9 cellular contexts compared by ENCODE assay signal in genomic region chr2:207619764-207620203, GRCh38. TPM values are rescaled to one million over a fixed set of nuclear protein-coding genes. Genes with fewer than 3 reads are reported as not detected.
DNase-seq lines count a peak whose midpoint lies in the region; ATAC-seq, FAIRE-seq and TF ChIP-seq lines count a peak whose summit lies in the region.
"Had no signal": no experiment of that assay in that cellular context is flagged by ENCODE, and none has a peak within 500 bp of the region (broad histone marks: within the 10 kb centered on the region; RNA-seq: fewer than 3 reads in every experiment).

No MANE protein-coding gene starts in this region.

- H2BK12ac ChIP-seq in trophoblast cell (ENCODE audit: low read length), result no peak overlapping the region

- H3K36me3 ChIP-seq in HepG2 (replicated peaks in 1 of 2; ENCODE audit: control insufficient read depth in 1 of 2, insufficient read depth in 2 of 2, low read length in 2 of 2), result peaks cover 15 to 57% of the 10 kb centered on the region in 2 experiments
- H3K36me3 ChIP-seq in small intestine (ENCODE audit: control insufficient read depth in 2 of 2, insufficient read depth in 2 of 2, low read length in 2 of 2), result peaks cover 0 to 3% of the 10 kb centered on the region in 2 donors
- H3K36me3 ChIP-seq in trophoblast cell (ENCODE audit: control insufficient read depth in 1 of 2, insufficient read depth in 2 of 2, low read length in 2 of 2), result peaks cover 8 to 12% of the 10 kb centered on the region in 2 experiments

- H3K4ac ChIP-seq in trophoblast cell (ENCODE audit: low read depth, low read length), result no peak overlapping the region

- peak; percentile 81 for FAIRE-seq in HepG2 (lab: Jason Lieb, UNC)
- no peak for FAIRE-seq in small intestine (lab: Jason Lieb, UNC)
- FAIRE-seq: TTC549 had no signal

- H4K8ac ChIP-seq in trophoblast cell (ENCODE audit: low read depth, low read length), result no peak overlapping the region

- peaks cover 55% of the 10 kb centered on the region for H3K4me1 ChIP-seq in HepG2 (ENCODE audit: insufficient read depth, low read length)
- no peaks in the 10 kb centered on the region for H3K4me1 ChIP-seq in small intestine (ENCODE audit: control insufficient read depth in 2 of 2, insufficient read depth in 1 of 2, low read depth in 1 of 2, low read length in 1 of 2)
- H3K4me1 ChIP-seq in trophoblast cell (ENCODE audit: control insufficient read depth in 1 of 2, insufficient read depth in 2 of 2, low read length in 2 of 2), result peaks cover 2 to 5% of the 10 kb centered on the region in 2 experiments

- no peak overlapping the region for H2BK120ac ChIP-seq in trophoblast cell (ENCODE audit: insufficient read depth, low read length, poor library complexity)

- BruUV-seq in HepG2 (replicated peaks; lab: Mats Ljungman, UMichigan), result no TSS peak

- H3K27me3 ChIP-seq in HepG2 (ENCODE audit: control insufficient read depth in 1 of 2, insufficient read depth in 2 of 2, low read length in 2 of 2) (no peaks in the 10 kb centered on the region; a peak in 1 of 5 replicates), small intestine (ENCODE audit: control insufficient read depth in 2 of 2, insufficient read depth in 2 of 2, low read length in 2 of 2) (no peaks in the 10 kb centered on the region), trophoblast cell (ENCODE audit: insufficient read depth, low read length) (no peaks in the 10 kb centered on the region)

- H4K20me1 ChIP-seq in HepG2 (ENCODE audit: insufficient read depth, low read length), result no peaks in the 10 kb centered on the region; the same call in 1 of the 2 replicates

- H3K27ac ChIP-seq in HepG2 (ENCODE audit: extremely low read length, insufficient read depth, low read length), result peak overlapping the region; percentile 53
- no peak overlapping the region for H3K27ac ChIP-seq in small intestine (ENCODE audit: low read depth in 1 of 2, low read length in 1 of 2)
- H3K27ac ChIP-seq in trophoblast cell (ENCODE audit: low read depth, low read length), result no peak overlapping the region

- H2BK5ac ChIP-seq in trophoblast cell (ENCODE audit: low read depth, low read length, poor library complexity), result no peak overlapping the region

- no peak overlapping the region for H2AK5ac ChIP-seq in trophoblast cell (ENCODE audit: low read length)

- H3K79me2 ChIP-seq in HepG2 (ENCODE audit: insufficient read depth, low read length) (peaks cover 20% of the 10 kb centered on the region), trophoblast cell (ENCODE audit: control insufficient read depth, insufficient read depth, low read length, poor library complexity) (peaks cover 3% of the 10 kb centered on the region)

- no peak overlapping the region for H3K18ac ChIP-seq in trophoblast cell (ENCODE audit: low read length)

- no peak overlapping the region for H3K14ac ChIP-seq in trophoblast cell (ENCODE audit: low read length)

- ATAC-seq in GM18511 (IDR thresholded peaks at IDR 0.05; ENCODE audit: unreplicated experiment) (peak; percentile 43), HG02588 (IDR thresholded peaks at IDR 0.05; ENCODE audit: unreplicated experiment) (peak; percentile 37), HepG2 (peak; percentile 77)

- DNase-seq in NAMALWA (ENCODE audit: low spot score) (peak; percentile 72), HepG2 (ENCODE audit: low spot score) (peak; percentile 89), small intestine (no peak), HK-2 (ENCODE audit: unreplicated experiment) (no peak), trophoblast cell (no peak)
- no peak for DNase-seq in activated CD4-positive, alpha-beta T cell treated with anti-CD3 and anti-CD28 coated beads, Interleukin-2, amount 50 U/mL, for 48 hours

- no peak for TF ChIP-seq CTCF in HepG2 (CRISPR knock-in tag; IDR thresholded peaks at IDR 0.05)

- CTCF ChIA-PET in HepG2 (lab: Yijun Ruan, JAX; ENCODE audit: low intra/inter-chr PET ratio, low total read pairs), result no interaction called here

- no peak overlapping the region for H4K12ac ChIP-seq in trophoblast cell (ENCODE audit: low read depth, low read length)

- no peak overlapping the region for H4K91ac ChIP-seq in trophoblast cell (ENCODE audit: low read depth, low read length)

- no peak overlapping the region for H3K23ac ChIP-seq in trophoblast cell (ENCODE audit: low read length)

- H3K9ac ChIP-seq in HepG2 (ENCODE audit: insufficient read depth, low read depth, low read length), result no peak overlapping the region
- no peak overlapping the region for H3K9ac ChIP-seq in trophoblast cell (ENCODE audit: low read length)

- H3K4me2 ChIP-seq in HepG2 (ENCODE audit: low read depth, low read length) (peak overlapping the region; percentile 54), trophoblast cell (ENCODE audit: low read length) (no peak overlapping the region)

- in situ Hi-C loops in HepG2 (cut with HindIII; ENCODE audit: extremely low pct_ligation_motif_present, low pct_unique_long_range_greater_than_20kb), result loop anchor here (10.0 kb wide), 1 partner anchor 115 kb away; no protein-coding TSS in a partner anchor

- TF ChIP-seq EP300 in HepG2 (IDR thresholded peaks at IDR 0.05; ENCODE audit: low read depth in 2 of 2, low read length in 2 of 2), result peak; percentile 46 to 74; a peak in 3 of 4 replicates
- no peak; the same call in 1 of the 2 replicates for TF ChIP-seq EP300 in HepG2 (CRISPR knock-in tag; IDR thresholded peaks at IDR 0.05; ENCODE audit: borderline replicate concordance)

- POLR2A ChIA-PET in HepG2 (lab: Yijun Ruan, JAX), result interaction anchor here (0.6 kb wide), 1 partner anchor 102 kb away, joined by 3 read pairs; no protein-coding TSS in a partner anchor

- H3K4me3 ChIP-seq in HepG2 (replicated peaks in 1 of 3; ENCODE audit: insufficient read depth in 1 of 3, low read depth in 2 of 3, low read length in 3 of 3) (no peak overlapping the region), small intestine (ENCODE audit: low read depth in 1 of 2, low read length in 2 of 2) (no peak overlapping the region), trophoblast cell (ENCODE audit: low read depth, low read length) (no peak overlapping the region)

- no peak for TF ChIP-seq RAD21 in HepG2 (CRISPR knock-in tag; IDR thresholded peaks at IDR 0.05)

- 19% methylated on average over 4 of the region's 4 CpGs for WGBS in HepG2 (ENCODE audit: low lambda C conversion rate)
- 50 to 60% (median 50%) methylated on average over 4 of the region's 4 CpGs for WGBS in small intestine, 3 donors
- WGBS in trophoblast cell (ENCODE audit: extremely low coverage, insufficient coverage, insufficient read length), result no CpG with 5 or more reads among the region's 4 CpGs

- intact Hi-C loops in HepG2 (cut with micrococcal nuclease; ENCODE audit: unreplicated experiment), result loop anchor here (10.0 kb wide), 1 partner anchor 205 kb away; no protein-coding TSS in a partner anchor

- no peak for TF ChIP-seq POLR2A in HepG2 (IDR thresholded peaks at IDR 0.05; ENCODE audit: insufficient read depth in 1 of 2, low read depth in 2 of 2, low read length in 2 of 2)

- H3K79me1 ChIP-seq in trophoblast cell (ENCODE audit: low read length), result peaks cover 5% of the 10 kb centered on the region

- no peaks in the 10 kb centered on the region for H3K9me3 ChIP-seq in HepG2 (ENCODE audit: low read length)
- no peaks in the 10 kb centered on the region for H3K9me3 ChIP-seq in small intestine (ENCODE audit: control insufficient read depth, low read depth)
- H3K9me3 ChIP-seq in trophoblast cell (ENCODE audit: insufficient read depth, low read depth, low read length), result no peaks in the 10 kb centered on the region

- H2AFZ ChIP-seq in HepG2 (ENCODE audit: low read length) (no peak overlapping the region), trophoblast cell (ENCODE audit: insufficient read depth, low read length, poor library complexity) (no peak overlapping the region)

TF ChIP-seq in HepG2, 621 proteins besides CTCF, POLR2A, EP300 and RAD21 (continues in another document):
- TF ChIP-seq ZBTB8A (CRISPR knock-in tag; IDR thresholded peaks at IDR 0.05; ENCODE audit: borderline replicate concordance, low read depth) (no peak), THAP8 (CRISPR knock-in tag; IDR thresholded peaks at IDR 0.05; ENCODE audit: borderline replicate concordance) (no peak), KMT2A (CRISPR knock-in tag; IDR thresholded peaks at IDR 0.05) (0 out of 2 replicates have a peak, but pooled peaks have one; percentile 57)

RNA-seq across cellular contexts. Expression of gene METTL21A, which starts 5.4 kb away (rescaled TPM):
- total RNA-seq in HepG2 (2016; rRNA removed; fragmentation: Illumina TruSeq; extraction: Trizol), result 61.2 and 65.1 TPM in 2 replicates
- total RNA-seq in HepG2 (2016; cell fraction: cytosol; rRNA removed; fragmentation: Illumina TruSeq; extraction: Trizol; ENCODE audit: low read depth), result 110 and 117 TPM in 2 replicates
- total RNA-seq in HepG2 (2016; cell fraction: insoluble cytoplasmic fraction; rRNA removed; fragmentation: Illumina TruSeq; extraction: Trizol), result 62.0 and 64.9 TPM in 2 replicates
- total RNA-seq in HepG2 (2016; cell fraction: membrane; rRNA removed; fragmentation: Illumina TruSeq; extraction: Trizol), result 135 and 136 TPM in 2 replicates
- total RNA-seq in HepG2 (2016; cell fraction: nucleus; rRNA removed; fragmentation: Illumina TruSeq; extraction: Trizol), result 39.0 and 46.9 TPM in 2 replicates
- polyA plus RNA-seq in HepG2 (2011; rRNA removed), result 36.7 and 42.4 TPM in 2 replicates
- 38.0 and 38.7 TPM in 2 replicates for polyA plus RNA-seq in HepG2 (2011; cell fraction: cytosol; rRNA removed)
- 13.1 and 16.8 TPM in 2 replicates for polyA plus RNA-seq in HepG2 (2011; cell fraction: nucleus; rRNA removed)
- polyA plus RNA-seq in HepG2 (2012), result 43.7 and 48.9 TPM in 2 replicates
- 134 and 160 TPM in 2 replicates for polyA plus RNA-seq in HepG2 (2016; cell fraction: cytosol; fragmentation: Illumina TruSeq; extraction: Trizol; ENCODE audit: low read depth)
- 66.9 and 74.4 TPM in 2 replicates for polyA plus RNA-seq in HepG2 (2016; cell fraction: insoluble cytoplasmic fraction; fragmentation: Illumina TruSeq; extraction: Trizol; ENCODE audit: low read depth)
- polyA plus RNA-seq in HepG2 (2016; cell fraction: membrane; fragmentation: Illumina TruSeq; extraction: Trizol; ENCODE audit: low read depth), result 130 and 138 TPM in 2 replicates
- 69.6 and 71.3 TPM in 2 replicates for polyA plus RNA-seq in HepG2 (2016; cell fraction: nucleus; fragmentation: Illumina TruSeq; extraction: Trizol; ENCODE audit: insufficient read depth, low read depth)
- 10.4 and 23.3 TPM in 2 replicates for polyA minus RNA-seq in HepG2 (2011; rRNA and poly(A)+ RNA removed; ENCODE audit: low replicate concordance)
- 19.6 and 24.8 TPM in 2 replicates for polyA minus RNA-seq in HepG2 (2011; cell fraction: cytosol; rRNA and poly(A)+ RNA removed)
- 22.7 and 31.5 TPM in 2 replicates for polyA minus RNA-seq in HepG2 (2011; cell fraction: nucleus; rRNA and poly(A)+ RNA removed)
- 10 to 100 TPM in 1 of 3 donors, 1 to 10 TPM in 2; 7.2 to 18.6 (median 8.9) TPM for polyA plus RNA-seq in small intestine
- 15.3 and 15.7 TPM in 2 replicates for polyA plus RNA-seq in trophoblast cell (2013)

Comparison
In these comparisons a context has a peak if more than half of its experiments do, and no peak if none do; other contexts are left out.
1. DNase-seq: peak in NAMALWA (single experiment) and HepG2 (single experiment); none in small intestine (single experiment), HK-2 (single experiment), activated CD4-positive, alpha-beta T cell treated with anti-CD3 and anti-CD28 coated beads, Interleukin-2, amount 50 U/mL, for 48 hours (0 of 2) and trophoblast cell (0 of 2).
2. Peak in every context shown above with its lines, with median percentiles within 50 percentile points of each other: ATAC-seq.